ENCODE assay signal across 8 cellular contexts in the genomic region with DNA sequence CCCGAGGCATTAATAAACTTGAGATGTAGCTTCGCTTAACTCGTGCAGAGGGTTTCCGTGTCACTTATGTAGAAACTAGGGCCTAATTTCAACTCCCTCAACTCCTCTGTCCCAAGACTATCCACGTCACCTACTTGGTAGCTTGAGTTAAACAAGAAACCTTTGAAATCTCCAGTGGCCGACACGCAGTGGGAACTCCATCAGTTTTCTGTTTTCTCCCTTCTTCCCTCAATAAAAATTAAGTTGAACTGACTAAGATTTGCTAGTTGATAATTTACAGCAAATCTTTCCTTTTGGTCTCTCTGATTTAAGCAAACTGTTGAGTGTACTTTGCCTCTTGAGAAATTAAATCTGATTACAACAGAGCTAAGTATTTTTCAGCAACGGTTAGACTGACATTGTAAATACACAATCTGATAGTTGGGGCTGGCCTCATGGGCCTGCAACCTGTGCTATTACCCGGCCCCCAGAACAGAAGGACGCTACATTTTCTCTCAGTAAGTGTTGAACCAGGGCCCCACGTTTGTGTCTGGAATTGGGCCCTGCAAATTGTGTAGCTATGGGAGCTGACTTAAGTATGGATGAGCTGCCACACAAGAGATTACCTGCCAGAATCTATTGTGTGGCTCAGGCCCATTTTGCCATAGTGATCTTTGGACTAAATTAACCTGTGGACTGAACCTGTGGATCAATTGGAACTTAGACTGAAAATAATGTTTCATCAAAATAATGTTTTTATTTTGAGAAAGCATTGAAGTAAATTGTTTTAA. TPM values are rescaled to one million over a fixed set of nuclear protein-coding genes. Genes with fewer than 3 reads are reported as not detected.
A peak's percentile ranks its signal among the peaks of the same experiment; 100 is the strongest.
DNase-seq lines count a peak whose midpoint lies in the region; ATAC-seq and TF ChIP-seq lines count a peak whose summit lies in the region.

No MANE protein-coding gene starts in this region.

- H3K36me3 ChIP-seq in WERI-Rb-1 (no peaks in the 10 kb centered on the region), gastrocnemius medialis (no peaks in the 10 kb centered on the region)

- H3K4me3 ChIP-seq in WERI-Rb-1 (ENCODE audit: low read depth, low read length), result peak overlapping the region; percentile 55
- H3K4me3 ChIP-seq in gastrocnemius medialis, result peak overlapping the region; percentile 72 to 90 (median 79)

- H3K9me3 ChIP-seq in WERI-Rb-1 (ENCODE audit: severe bottlenecking) (no peaks in the 10 kb centered on the region), gastrocnemius medialis (no peaks in the 10 kb centered on the region)

- H3K4me1 ChIP-seq in foreskin keratinocyte (peaks cover 10% of the 10 kb centered on the region), gastrocnemius medialis (peaks cover 25 to 35% of the 10 kb centered on the region in 2 donors)

- in situ Hi-C loops in gastrocnemius medialis (cut with MboI; ENCODE audit: low sequenced_read_pairs in 4 of 4), result no loop called here

- TF ChIP-seq CTCF in WERI-Rb-1 (IDR thresholded peaks at IDR 0.05; ENCODE audit: low read depth, low read length) (no peak), foreskin keratinocyte (conservative IDR thresholded peaks at IDR 0.05) (no peak), gastrocnemius medialis (IDR thresholded peaks at IDR 0.05 in 4 of 5, conservative IDR thresholded peaks at IDR 0.05 in 1 of 5) (no peak)

- no peak for TF ChIP-seq POLR2A in gastrocnemius medialis (IDR thresholded peaks at IDR 0.05)

- ATAC-seq in foreskin keratinocyte (no peak), gastrocnemius medialis (no peak), HG03097 (IDR thresholded peaks at IDR 0.05; ENCODE audit: low FRiP score, unreplicated experiment) (no peak)

- peak overlapping the region; percentile 93 for H3K27ac ChIP-seq in WERI-Rb-1
- H3K27ac ChIP-seq in foreskin keratinocyte, result peak overlapping the region; percentile 81
- H3K27ac ChIP-seq in gastrocnemius medialis, result peak overlapping the region; percentile 86 to 94 (median 92)

- intact Hi-C loops in gastrocnemius medialis (cut with DNase I; ENCODE audit: low total_unique reads), result loop anchor here (5.0 kb wide), 1 partner anchor 245 kb away; the partner anchor contains the start of gene LRCH1

- no peaks in the 10 kb centered on the region for H3K27me3 ChIP-seq in WERI-Rb-1 (ENCODE audit: insufficient read depth, low read depth, severe bottlenecking)
- no peaks in the 10 kb centered on the region for H3K27me3 ChIP-seq in foreskin keratinocyte
- H3K27me3 ChIP-seq in gastrocnemius medialis, result no peaks in the 10 kb centered on the region

- peak; percentile 30 for DNase-seq in HK-2 (ENCODE audit: unreplicated experiment)
- no peak for DNase-seq in WERI-Rb-1
- DNase-seq in foreskin keratinocyte, result no peak
- no peak for DNase-seq in gastrocnemius medialis
- DNase-seq in cerebellar nuclear complex (lab: John Stamatoyannopoulos, UW), result no peak
- no peak for DNase-seq in stimulated activated CD4-positive, alpha-beta T cell treated with anti-CD3 and anti-CD28 coated beads, Interleukin-2, amount 100 ng/mL, for 48 hours
- DNase-seq in HUDEP-2 (lab: John Stamatoyannopoulos, UW; ENCODE audit: unreplicated experiment in 76 of 76), result no peak

RNA-seq across cellular contexts. Expression of gene ESD, which starts 0.7 kb away (rescaled TPM):
- total RNA-seq in foreskin keratinocyte, result 138 and 140 TPM in 2 replicates
- 138 and 160 TPM in 2 replicates for polyA plus RNA-seq in foreskin keratinocyte
- total RNA-seq in gastrocnemius medialis, result 100 to 1,000 TPM in 1 of 4 donors, 10 to 100 TPM in 3; 70.7 to 100 (median 94.3) TPM
